In the genomic region with DNA sequence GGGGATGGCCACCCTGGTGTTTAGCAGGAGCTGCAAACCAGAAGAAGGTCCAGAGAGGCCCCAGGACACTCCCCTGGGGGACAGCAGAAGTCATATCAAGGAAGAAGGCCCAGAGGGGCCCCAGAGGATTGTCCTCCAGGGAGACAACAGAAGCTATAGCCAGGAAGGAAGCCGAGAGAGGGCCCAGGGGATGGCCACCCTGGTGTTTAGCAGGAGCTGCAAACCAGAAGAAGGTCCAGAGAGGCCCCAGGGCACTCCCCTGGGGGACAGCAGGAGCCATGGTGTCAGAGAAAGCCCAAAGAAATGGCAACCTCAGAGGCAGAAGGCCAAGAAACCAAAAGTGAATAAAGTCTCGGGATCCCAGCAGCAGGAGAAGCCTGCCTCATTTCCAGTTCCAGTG, we compare ENCODE assay signal across 6 cellular contexts. TPM values are rescaled to one million over a fixed set of nuclear protein-coding genes. Genes with fewer than 3 reads are reported as not detected.
"Had no signal": no experiment of that assay in that cellular context is flagged by ENCODE, and none has a peak within 500 bp of the region (broad histone marks: within the 10 kb centered on the region; RNA-seq: fewer than 3 reads in every experiment).

No MANE protein-coding gene starts in this region.

RNA-seq across cellular contexts. Expression of a gene that starts 2.1 kb away (rescaled TPM):
- total RNA-seq: HepG2, HT-29, IMR-90, K562, LHCN-M2 had no signal

RNA-seq across cellular contexts. Expression of a gene that starts 11.8 kb away (rescaled TPM):
- total RNA-seq: HepG2, HT-29, HT1080, IMR-90, LHCN-M2 had no signal
